Comparison of ENCODE assay signal across 1 cellular context in the genomic region with DNA sequence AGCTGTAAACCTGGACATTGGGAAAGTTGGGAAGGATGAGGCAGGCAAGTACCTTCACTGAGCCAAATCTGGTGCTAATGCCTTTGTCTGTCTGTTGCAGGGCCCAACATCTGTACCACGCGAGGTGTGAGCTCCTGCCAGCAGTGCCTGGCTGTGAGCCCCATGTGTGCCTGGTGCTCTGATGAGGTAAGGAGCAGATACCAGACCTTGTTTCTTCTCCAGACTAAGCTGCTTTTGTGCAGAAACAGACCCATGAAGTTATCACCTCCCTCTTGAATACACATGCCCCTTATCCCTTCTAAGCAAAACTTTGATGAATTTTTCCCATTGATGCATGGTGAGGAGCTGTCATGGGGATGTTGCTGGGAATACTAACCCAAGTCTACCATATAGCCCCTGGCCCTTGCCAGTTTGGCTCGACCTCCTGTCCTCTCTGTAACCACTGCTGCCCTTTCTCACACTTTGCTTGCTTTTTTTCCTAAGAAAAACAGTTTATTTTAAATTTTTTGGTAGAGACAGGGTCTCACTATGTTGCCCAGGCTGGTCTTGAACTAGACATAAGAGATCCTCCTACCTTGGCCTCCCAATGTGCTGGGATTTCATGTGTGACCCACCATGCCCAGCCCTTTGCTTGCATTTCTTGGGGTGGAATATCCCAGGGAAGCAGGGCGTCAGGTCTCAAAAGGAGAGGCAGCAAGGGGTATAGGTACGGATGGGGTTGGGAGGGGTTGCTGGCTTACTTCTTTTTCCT.
TF ChIP-seq lines count a peak whose summit lies in the region.

No MANE protein-coding gene starts in this region.

TF ChIP-seq in WTC11, 78 proteins besides CTCF, POLR2A, EP300 and RAD21:
- peak; percentile 91 for TF ChIP-seq ZNF121 (CRISPR knock-in tag; IDR thresholded peaks at IDR 0.05)
- TF ChIP-seq, protein P1, sequence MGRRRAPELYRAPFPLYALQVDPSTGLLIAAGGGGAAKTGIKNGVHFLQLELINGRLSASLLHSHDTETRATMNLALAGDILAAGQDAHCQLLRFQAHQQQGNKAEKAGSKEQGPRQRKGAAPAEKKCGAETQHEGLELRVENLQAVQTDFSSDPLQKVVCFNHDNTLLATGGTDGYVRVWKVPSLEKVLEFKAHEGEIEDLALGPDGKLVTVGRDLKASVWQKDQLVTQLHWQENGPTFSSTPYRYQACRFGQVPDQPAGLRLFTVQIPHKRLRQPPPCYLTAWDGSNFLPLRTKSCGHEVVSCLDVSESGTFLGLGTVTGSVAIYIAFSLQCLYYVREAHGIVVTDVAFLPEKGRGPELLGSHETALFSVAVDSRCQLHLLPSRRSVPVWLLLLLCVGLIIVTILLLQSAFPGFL (CRISPR knock-in tag; IDR thresholded peaks at IDR 0.05; ENCODE audit: borderline replicate concordance) = no peak
